In the genomic region with DNA sequence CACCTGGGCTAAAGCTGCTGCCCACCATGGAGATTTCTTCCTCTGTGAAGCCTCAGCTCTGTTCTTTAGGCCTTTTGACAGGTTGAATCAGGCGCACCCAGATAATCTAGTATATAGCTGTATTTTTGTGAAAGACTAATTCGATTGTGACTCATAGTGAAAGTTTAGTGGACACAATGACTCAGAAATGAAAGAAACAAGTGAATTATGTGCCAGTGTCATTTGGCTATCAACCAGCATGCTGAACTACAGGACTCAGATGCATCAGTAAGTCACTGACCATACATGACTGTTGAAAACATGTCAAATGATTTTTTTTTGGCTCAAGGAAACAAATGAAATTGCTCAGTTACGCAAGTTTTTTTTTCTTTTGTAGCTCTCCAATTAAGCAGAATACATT, we compare ENCODE assay signal across 22 cellular contexts.
"Had no signal": no experiment of that assay in that cellular context is flagged by ENCODE, and none has a peak within 500 bp of the region (broad histone marks: within the 10 kb centered on the region; RNA-seq: fewer than 3 reads in every experiment).

No MANE protein-coding gene starts in this region.

- H3K4me1 ChIP-seq: breast epithelium, foreskin keratinocyte, left lung, upper lobe of left lung had no signal

- ATAC-seq: activated CD4-positive, CD25-positive, alpha-beta regulatory T cell treated with anti-CD3 and anti-CD28 coated beads, Interleukin-2, amount 50 U/mL, for 24 hours; activated T-cell treated with anti-CD3 and anti-CD28 coated beads, Interleukin-2, amount 50 U/mL, for 72 hours; foreskin keratinocyte; left lung; naive thymus-derived CD4-positive, alpha-beta T cell had no signal

- H3K4me3 Mint-ChIP-seq: activated CD4-positive, alpha-beta memory T cell treated with anti-CD3 and anti-CD28 coated beads, Interleukin-2, amount 10 ng/mL, durations not matched to agents 7 days and 5 days; activated CD4-positive, alpha-beta T cell treated with anti-CD3 and anti-CD28 coated beads, Interleukin-2, amount 10 ng/mL, durations not matched to agents 24 days and 14 days; activated naive CD4-positive, alpha-beta T cell treated with anti-CD3 and anti-CD28 coated beads, Interleukin-2, amount 10 ng/mL, durations not matched to agents 7 days and 5 days; activated T-cell treated with anti-CD3 and anti-CD28 coated beads, Interleukin-2, amount 50 U/mL, for 72 hours; endodermal cell; naive thymus-derived CD4-positive, alpha-beta T cell had no signal

- H3K9me3 ChIP-seq: breast epithelium, left lung, thoracic aorta, upper lobe of left lung had no signal

- H3K27me3 ChIP-seq: foreskin keratinocyte, left lung, upper lobe of left lung had no signal

- H3K27ac Mint-ChIP-seq: activated CD4-positive, alpha-beta memory T cell treated with anti-CD3 and anti-CD28 coated beads, Interleukin-2, amount 10 ng/mL, durations not matched to agents 7 days and 5 days; activated CD4-positive, alpha-beta T cell treated with anti-CD3 and anti-CD28 coated beads, Interleukin-2, amount 10 ng/mL, durations not matched to agents 24 days and 14 days; activated naive CD4-positive, alpha-beta T cell treated with anti-CD3 and anti-CD28 coated beads, Interleukin-2, amount 10 ng/mL, durations not matched to agents 7 days and 5 days; activated T-cell treated with anti-CD3 and anti-CD28 coated beads, Interleukin-2, amount 50 U/mL, for 72 hours; endodermal cell; naive thymus-derived CD4-positive, alpha-beta T cell; progenitor cell of endocrine pancreas had no signal

- H3K9me3 Mint-ChIP-seq: activated CD4-positive, alpha-beta memory T cell treated with anti-CD3 and anti-CD28 coated beads, Interleukin-2, amount 10 ng/mL, durations not matched to agents 7 days and 5 days; activated CD4-positive, alpha-beta T cell treated with anti-CD3 and anti-CD28 coated beads, Interleukin-2, amount 10 ng/mL, durations not matched to agents 24 days and 14 days; activated naive CD4-positive, alpha-beta T cell treated with anti-CD3 and anti-CD28 coated beads, Interleukin-2, amount 10 ng/mL, durations not matched to agents 7 days and 5 days had no signal

- H3K27me3 Mint-ChIP-seq: activated CD4-positive, alpha-beta memory T cell treated with anti-CD3 and anti-CD28 coated beads, Interleukin-2, amount 10 ng/mL, durations not matched to agents 7 days and 5 days; activated CD4-positive, alpha-beta T cell treated with anti-CD3 and anti-CD28 coated beads, Interleukin-2, amount 10 ng/mL, durations not matched to agents 24 days and 14 days; activated naive CD4-positive, alpha-beta T cell treated with anti-CD3 and anti-CD28 coated beads, Interleukin-2, amount 10 ng/mL, durations not matched to agents 7 days and 5 days; naive thymus-derived CD4-positive, alpha-beta T cell; progenitor cell of endocrine pancreas had no signal

- H3K27ac ChIP-seq: breast epithelium, coronary artery, foreskin keratinocyte, left lung, thoracic aorta, upper lobe of left lung, VCaP had no signal

- H3K36me3 Mint-ChIP-seq: activated naive CD4-positive, alpha-beta T cell treated with anti-CD3 and anti-CD28 coated beads, Interleukin-2, amount 10 ng/mL, durations not matched to agents 7 days and 5 days; naive thymus-derived CD4-positive, alpha-beta T cell had no signal

- H3K36me3 ChIP-seq: breast epithelium, left lung, thoracic aorta, upper lobe of left lung had no signal

- H3K4me3 ChIP-seq: breast epithelium, coronary artery, left lung, lung, thoracic aorta, upper lobe of left lung had no signal

- DNase-seq: activated CD4-positive, alpha-beta memory T cell treated with anti-CD3 and anti-CD28 coated beads, Interleukin-2, amount 10 ng/mL, durations not matched to agents 7 days and 5 days; activated CD4-positive, alpha-beta T cell treated with anti-CD3 and anti-CD28 coated beads, Interleukin-2, amount 10 ng/mL, durations not matched to agents 24 days and 14 days; activated effector memory CD4-positive, alpha-beta T cell treated with Interleukin-2 at 50 U/mL for 16 hours; activated naive CD4-positive, alpha-beta T cell treated with anti-CD3 and anti-CD28 coated beads, Interleukin-2, amount 10 ng/mL, durations not matched to agents 7 days and 5 days; activated T-cell treated with anti-CD3 and anti-CD28 coated beads, Interleukin-2, amount 50 U/mL, for 72 hours; aorta; cerebellar nuclear complex; endodermal cell; foreskin keratinocyte; kidney; left lung; naive thymus-derived CD4-positive, alpha-beta T cell; stimulated activated CD4-positive, alpha-beta T cell treated with anti-CD3 and anti-CD28 coated beads, Interleukin-4, amount 100 ng/mL, for 1 hour; stimulated activated naive CD4-positive, alpha-beta T cell treated with Interleukin-2 at 50 U/mL for 16 hours; upper lobe of left lung had no signal

- H3K4me1 Mint-ChIP-seq: activated CD4-positive, alpha-beta memory T cell treated with anti-CD3 and anti-CD28 coated beads, Interleukin-2, amount 10 ng/mL, durations not matched to agents 7 days and 5 days; activated CD4-positive, alpha-beta T cell treated with anti-CD3 and anti-CD28 coated beads, Interleukin-2, amount 10 ng/mL, durations not matched to agents 24 days and 14 days; activated naive CD4-positive, alpha-beta T cell treated with anti-CD3 and anti-CD28 coated beads, Interleukin-2, amount 10 ng/mL, durations not matched to agents 7 days and 5 days; endodermal cell; naive thymus-derived CD4-positive, alpha-beta T cell had no signal
